1 cellular context compared by ENCODE assay signal in the genomic region with DNA sequence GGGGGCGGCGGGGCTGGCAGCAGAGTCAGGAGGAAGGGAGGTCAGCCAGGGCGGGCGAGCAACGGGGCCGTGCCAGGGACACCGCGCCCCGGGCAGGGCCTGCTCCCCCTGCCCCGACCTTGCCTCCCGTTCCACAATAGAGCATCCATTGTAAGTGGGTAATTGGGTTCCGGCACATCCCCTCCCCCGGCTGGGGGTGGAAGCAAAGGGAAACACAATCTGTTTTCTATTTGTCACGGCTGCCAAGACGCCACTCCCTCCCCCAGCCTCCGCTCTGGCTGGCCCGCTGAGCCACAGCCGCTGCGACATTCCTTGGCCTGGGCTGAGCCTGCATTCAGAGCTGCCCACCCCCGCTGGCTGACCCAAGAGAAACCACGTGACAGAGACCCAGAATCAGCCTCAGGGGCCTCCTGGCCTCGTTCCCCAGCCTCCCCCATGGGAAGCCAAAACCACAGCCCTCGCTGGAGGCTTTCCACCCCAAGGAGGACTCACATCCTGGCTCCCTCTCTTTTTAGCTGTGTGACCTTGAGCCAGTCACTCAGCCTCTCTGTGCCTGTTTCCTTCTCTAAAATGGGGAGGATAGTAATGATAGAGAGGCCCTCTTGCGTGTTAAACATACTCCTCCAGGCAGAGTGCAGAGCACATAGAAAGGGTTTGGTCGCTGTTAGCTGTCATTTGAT.
TF ChIP-seq lines count a peak whose summit lies in the region.

No MANE protein-coding gene starts in this region.

TF ChIP-seq in H1, 55 proteins besides CTCF, POLR2A, EP300 and RAD21 (continued from another document):
- TF ChIP-seq CHD1 (IDR thresholded peaks at IDR 0.05; ENCODE audit: low read depth, low read length) (no peak), GABPA (IDR thresholded peaks at IDR 0.05; ENCODE audit: borderline replicate concordance, insufficient read depth, low read length) (no peak), TAF1 (IDR thresholded peaks at IDR 0.05; ENCODE audit: low read depth, low read length) (peak; percentile 40; the same call in 1 of the 2 replicates), SRF (IDR thresholded peaks at IDR 0.05; ENCODE audit: low read depth, low read length) (no peak), TAF7 (optimal IDR thresholded peaks at IDR 0.05; ENCODE audit: borderline replicate concordance, low read depth, low read length) (no peak), MAFK (IDR thresholded peaks at IDR 0.05; ENCODE audit: low read depth, low read length) (no peak), NANOG (IDR thresholded peaks at IDR 0.05; ENCODE audit: insufficient read depth, low read depth, low read length, poor library complexity, severe bottlenecking) (no peak), SP1 (IDR thresholded peaks at IDR 0.05; ENCODE audit: low read depth, low read length) (0 out of 2 replicates have a peak, but pooled peaks have one; percentile 72), HDAC6 (IDR thresholded peaks at IDR 0.05; ENCODE audit: low read depth, low read length) (no peak), ZNF274 (IDR thresholded peaks at IDR 0.05; ENCODE audit: borderline replicate concordance, extremely low read depth, low read length) (no peak), CBX8 (IDR thresholded peaks at IDR 0.05; ENCODE audit: borderline replicate concordance, low read depth, low read length) (no peak), TEAD4 (IDR thresholded peaks at IDR 0.05; ENCODE audit: low read depth, low read length) (peak; percentile 94), SUZ12 (IDR thresholded peaks at IDR 0.05; ENCODE audit: low read length) (no peak), NRF1 (IDR thresholded peaks at IDR 0.05; ENCODE audit: low read depth, low read length) (no peak), SIRT6 (IDR thresholded peaks at IDR 0.05; ENCODE audit: low read length) (no peak), CEBPB (IDR thresholded peaks at IDR 0.05; ENCODE audit: low read depth, low read length) (no peak), KDM4A (IDR thresholded peaks at IDR 0.05; ENCODE audit: low read depth, low read length, severe bottlenecking) (no peak), RNF2 (IDR thresholded peaks at IDR 0.05; ENCODE audit: borderline replicate concordance, low read depth, low read length, missing control alignments, poor library complexity, severe bottlenecking) (no peak), BACH1 (IDR thresholded peaks at IDR 0.05; ENCODE audit: low read length) (no peak), GTF2F1 (IDR thresholded peaks at IDR 0.05; ENCODE audit: borderline replicate concordance, low read depth, low read length) (no peak), RXRA (IDR thresholded peaks at IDR 0.05; ENCODE audit: insufficient read depth, low read depth, low read length) (no peak), FOSL1 (IDR thresholded peaks at IDR 0.05; ENCODE audit: insufficient read depth, low read depth, low read length) (no peak), RFX5 (IDR thresholded peaks at IDR 0.05; ENCODE audit: borderline replicate concordance, low read depth, low read length) (no peak), CREB1 (IDR thresholded peaks at IDR 0.05) (no peak), BCL11A (IDR thresholded peaks at IDR 0.05; ENCODE audit: low read depth in 2 of 2, low read length in 2 of 2) (no peak), SIX5 (IDR thresholded peaks at IDR 0.05; ENCODE audit: low read depth, low read length) (no peak), CBX5 (IDR thresholded peaks at IDR 0.05; ENCODE audit: low read depth, low read length) (no peak), EZH2 (IDR thresholded peaks at IDR 0.05; ENCODE audit: low read depth, low read length, severe bottlenecking) (no peak), SIN3A (conservative IDR thresholded peaks at IDR 0.05 in 1 of 2, IDR thresholded peaks at IDR 0.05 in 1 of 2; ENCODE audit: low read depth in 1 of 2, low read length in 2 of 2) (peak; percentile 52 to 58; a peak in 1 of 4 replicates), KDM1A (IDR thresholded peaks at IDR 0.05; ENCODE audit: borderline replicate concordance, low read length) (peak; percentile 99), EGR1 (IDR thresholded peaks at IDR 0.05; ENCODE audit: borderline replicate concordance, low read depth, low read length) (no peak; the same call in 1 of the 2 replicates), TBP (IDR thresholded peaks at IDR 0.05; ENCODE audit: low read depth, low read length) (no peak)
- TF ChIP-seq, protein P1, sequence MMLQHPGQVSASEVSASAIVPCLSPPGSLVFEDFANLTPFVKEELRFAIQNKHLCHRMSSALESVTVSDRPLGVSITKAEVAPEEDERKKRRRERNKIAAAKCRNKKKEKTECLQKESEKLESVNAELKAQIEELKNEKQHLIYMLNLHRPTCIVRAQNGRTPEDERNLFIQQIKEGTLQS (IDR thresholded peaks at IDR 0.05; ENCODE audit: insufficient read depth, low read depth, low read length): no peak
- TF ChIP-seq, protein P2, sequence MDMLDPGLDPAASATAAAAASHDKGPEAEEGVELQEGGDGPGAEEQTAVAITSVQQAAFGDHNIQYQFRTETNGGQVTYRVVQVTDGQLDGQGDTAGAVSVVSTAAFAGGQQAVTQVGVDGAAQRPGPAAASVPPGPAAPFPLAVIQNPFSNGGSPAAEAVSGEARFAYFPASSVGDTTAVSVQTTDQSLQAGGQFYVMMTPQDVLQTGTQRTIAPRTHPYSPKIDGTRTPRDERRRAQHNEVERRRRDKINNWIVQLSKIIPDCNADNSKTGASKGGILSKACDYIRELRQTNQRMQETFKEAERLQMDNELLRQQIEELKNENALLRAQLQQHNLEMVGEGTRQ (IDR thresholded peaks at IDR 0.05; ENCODE audit: low read length): peak; percentile 86
- TF ChIP-seq, protein P3, sequence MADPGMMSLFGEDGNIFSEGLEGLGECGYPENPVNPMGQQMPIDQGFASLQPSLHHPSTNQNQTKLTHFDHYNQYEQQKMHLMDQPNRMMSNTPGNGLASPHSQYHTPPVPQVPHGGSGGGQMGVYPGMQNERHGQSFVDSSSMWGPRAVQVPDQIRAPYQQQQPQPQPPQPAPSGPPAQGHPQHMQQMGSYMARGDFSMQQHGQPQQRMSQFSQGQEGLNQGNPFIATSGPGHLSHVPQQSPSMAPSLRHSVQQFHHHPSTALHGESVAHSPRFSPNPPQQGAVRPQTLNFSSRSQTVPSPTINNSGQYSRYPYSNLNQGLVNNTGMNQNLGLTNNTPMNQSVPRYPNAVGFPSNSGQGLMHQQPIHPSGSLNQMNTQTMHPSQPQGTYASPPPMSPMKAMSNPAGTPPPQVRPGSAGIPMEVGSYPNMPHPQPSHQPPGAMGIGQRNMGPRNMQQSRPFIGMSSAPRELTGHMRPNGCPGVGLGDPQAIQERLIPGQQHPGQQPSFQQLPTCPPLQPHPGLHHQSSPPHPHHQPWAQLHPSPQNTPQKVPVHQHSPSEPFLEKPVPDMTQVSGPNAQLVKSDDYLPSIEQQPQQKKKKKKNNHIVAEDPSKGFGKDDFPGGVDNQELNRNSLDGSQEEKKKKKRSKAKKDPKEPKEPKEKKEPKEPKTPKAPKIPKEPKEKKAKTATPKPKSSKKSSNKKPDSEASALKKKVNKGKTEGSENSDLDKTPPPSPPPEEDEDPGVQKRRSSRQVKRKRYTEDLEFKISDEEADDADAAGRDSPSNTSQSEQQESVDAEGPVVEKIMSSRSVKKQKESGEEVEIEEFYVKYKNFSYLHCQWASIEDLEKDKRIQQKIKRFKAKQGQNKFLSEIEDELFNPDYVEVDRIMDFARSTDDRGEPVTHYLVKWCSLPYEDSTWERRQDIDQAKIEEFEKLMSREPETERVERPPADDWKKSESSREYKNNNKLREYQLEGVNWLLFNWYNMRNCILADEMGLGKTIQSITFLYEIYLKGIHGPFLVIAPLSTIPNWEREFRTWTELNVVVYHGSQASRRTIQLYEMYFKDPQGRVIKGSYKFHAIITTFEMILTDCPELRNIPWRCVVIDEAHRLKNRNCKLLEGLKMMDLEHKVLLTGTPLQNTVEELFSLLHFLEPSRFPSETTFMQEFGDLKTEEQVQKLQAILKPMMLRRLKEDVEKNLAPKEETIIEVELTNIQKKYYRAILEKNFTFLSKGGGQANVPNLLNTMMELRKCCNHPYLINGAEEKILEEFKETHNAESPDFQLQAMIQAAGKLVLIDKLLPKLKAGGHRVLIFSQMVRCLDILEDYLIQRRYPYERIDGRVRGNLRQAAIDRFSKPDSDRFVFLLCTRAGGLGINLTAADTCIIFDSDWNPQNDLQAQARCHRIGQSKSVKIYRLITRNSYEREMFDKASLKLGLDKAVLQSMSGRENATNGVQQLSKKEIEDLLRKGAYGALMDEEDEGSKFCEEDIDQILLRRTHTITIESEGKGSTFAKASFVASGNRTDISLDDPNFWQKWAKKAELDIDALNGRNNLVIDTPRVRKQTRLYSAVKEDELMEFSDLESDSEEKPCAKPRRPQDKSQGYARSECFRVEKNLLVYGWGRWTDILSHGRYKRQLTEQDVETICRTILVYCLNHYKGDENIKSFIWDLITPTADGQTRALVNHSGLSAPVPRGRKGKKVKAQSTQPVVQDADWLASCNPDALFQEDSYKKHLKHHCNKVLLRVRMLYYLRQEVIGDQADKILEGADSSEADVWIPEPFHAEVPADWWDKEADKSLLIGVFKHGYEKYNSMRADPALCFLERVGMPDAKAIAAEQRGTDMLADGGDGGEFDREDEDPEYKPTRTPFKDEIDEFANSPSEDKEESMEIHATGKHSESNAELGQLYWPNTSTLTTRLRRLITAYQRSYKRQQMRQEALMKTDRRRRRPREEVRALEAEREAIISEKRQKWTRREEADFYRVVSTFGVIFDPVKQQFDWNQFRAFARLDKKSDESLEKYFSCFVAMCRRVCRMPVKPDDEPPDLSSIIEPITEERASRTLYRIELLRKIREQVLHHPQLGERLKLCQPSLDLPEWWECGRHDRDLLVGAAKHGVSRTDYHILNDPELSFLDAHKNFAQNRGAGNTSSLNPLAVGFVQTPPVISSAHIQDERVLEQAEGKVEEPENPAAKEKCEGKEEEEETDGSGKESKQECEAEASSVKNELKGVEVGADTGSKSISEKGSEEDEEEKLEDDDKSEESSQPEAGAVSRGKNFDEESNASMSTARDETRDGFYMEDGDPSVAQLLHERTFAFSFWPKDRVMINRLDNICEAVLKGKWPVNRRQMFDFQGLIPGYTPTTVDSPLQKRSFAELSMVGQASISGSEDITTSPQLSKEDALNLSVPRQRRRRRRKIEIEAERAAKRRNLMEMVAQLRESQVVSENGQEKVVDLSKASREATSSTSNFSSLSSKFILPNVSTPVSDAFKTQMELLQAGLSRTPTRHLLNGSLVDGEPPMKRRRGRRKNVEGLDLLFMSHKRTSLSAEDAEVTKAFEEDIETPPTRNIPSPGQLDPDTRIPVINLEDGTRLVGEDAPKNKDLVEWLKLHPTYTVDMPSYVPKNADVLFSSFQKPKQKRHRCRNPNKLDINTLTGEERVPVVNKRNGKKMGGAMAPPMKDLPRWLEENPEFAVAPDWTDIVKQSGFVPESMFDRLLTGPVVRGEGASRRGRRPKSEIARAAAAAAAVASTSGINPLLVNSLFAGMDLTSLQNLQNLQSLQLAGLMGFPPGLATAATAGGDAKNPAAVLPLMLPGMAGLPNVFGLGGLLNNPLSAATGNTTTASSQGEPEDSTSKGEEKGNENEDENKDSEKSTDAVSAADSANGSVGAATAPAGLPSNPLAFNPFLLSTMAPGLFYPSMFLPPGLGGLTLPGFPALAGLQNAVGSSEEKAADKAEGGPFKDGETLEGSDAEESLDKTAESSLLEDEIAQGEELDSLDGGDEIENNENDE (IDR thresholded peaks at IDR 0.05; ENCODE audit: insufficient replicate concordance, low read length): no peak
- TF ChIP-seq, protein P4, sequence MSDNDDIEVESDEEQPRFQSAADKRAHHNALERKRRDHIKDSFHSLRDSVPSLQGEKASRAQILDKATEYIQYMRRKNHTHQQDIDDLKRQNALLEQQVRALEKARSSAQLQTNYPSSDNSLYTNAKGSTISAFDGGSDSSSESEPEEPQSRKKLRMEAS (IDR thresholded peaks at IDR 0.05): peak; percentile 81
- TF ChIP-seq, protein P5, sequence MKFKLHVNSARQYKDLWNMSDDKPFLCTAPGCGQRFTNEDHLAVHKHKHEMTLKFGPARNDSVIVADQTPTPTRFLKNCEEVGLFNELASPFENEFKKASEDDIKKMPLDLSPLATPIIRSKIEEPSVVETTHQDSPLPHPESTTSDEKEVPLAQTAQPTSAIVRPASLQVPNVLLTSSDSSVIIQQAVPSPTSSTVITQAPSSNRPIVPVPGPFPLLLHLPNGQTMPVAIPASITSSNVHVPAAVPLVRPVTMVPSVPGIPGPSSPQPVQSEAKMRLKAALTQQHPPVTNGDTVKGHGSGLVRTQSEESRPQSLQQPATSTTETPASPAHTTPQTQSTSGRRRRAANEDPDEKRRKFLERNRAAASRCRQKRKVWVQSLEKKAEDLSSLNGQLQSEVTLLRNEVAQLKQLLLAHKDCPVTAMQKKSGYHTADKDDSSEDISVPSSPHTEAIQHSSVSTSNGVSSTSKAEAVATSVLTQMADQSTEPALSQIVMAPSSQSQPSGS (IDR thresholded peaks at IDR 0.05; ENCODE audit: low read length): 0 out of 2 replicates have a peak, but pooled peaks have one; percentile 70
